Comparison of ENCODE assay signal across 8 cellular contexts in the genomic region with DNA sequence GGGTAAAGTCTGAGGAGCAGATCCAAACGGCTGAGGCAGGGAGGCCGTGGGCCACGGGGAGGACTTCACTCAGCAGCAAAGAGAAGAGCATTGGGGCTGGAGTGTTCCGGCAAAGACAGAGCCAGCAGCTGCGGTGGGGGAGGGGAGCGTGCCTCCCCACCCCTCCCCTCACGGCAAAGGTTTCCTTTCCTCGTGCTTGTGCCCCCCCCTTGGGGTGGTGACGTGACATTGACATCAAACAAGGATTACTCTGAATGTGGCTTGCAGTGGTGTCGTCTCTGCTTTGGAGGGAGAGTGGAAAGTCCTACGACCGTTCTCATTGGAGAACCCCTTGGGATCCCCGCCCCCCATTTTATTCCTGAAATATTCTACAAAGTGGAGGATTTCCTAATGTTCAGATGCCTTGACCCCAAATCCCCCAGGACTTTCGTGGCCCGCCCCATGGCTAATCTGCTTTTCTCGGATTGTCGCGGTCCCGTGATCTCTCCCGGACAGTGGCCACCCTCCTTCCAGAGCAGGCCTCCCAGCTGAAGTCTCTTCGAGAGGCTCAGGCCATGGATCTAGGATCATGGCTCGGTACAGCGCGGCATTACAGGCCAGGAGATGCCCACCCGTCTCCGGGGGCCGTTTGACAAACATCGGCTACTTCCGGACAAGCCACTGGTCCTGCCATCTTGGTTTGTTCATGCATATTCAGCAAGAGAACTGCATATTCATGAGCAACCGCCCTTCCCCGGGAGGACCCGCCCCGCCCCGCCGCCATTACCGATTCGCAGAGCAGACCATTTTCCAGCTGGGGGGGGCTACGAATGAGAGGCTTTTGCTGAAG. TPM values are rescaled to one million over a fixed set of nuclear protein-coding genes. Genes with fewer than 3 reads are reported as not detected.
A peak's percentile ranks its signal among the peaks of the same experiment; 100 is the strongest.
DNase-seq lines count a peak whose midpoint lies in the region; ATAC-seq and TF ChIP-seq lines count a peak whose summit lies in the region.

No MANE protein-coding gene starts in this region.

- H3K4me1 ChIP-seq in parathyroid adenoma (peaks cover 12% of the 10 kb centered on the region), tibial artery (peaks cover 0 to 55% (median 42%) of the 10 kb centered on the region in 4 donors)

- peak; percentile 38 for ATAC-seq in HG02840 (IDR thresholded peaks at IDR 0.05; ENCODE audit: low FRiP score, unreplicated experiment)

- WGBS in adipose tissue, 3 donors, result 0 to 1% (median 1%) methylated on average over 38 of the region's 38 CpGs

- peak; percentile 93 for DNase-seq in GM10266 (ENCODE audit: extremely low spot score)
- peak; percentile 67 for DNase-seq in NCI-H1436 treated with DMSO at 0.1 percent for 48 hours (lab: John Stamatoyannopoulos, UW)
- DNase-seq in SW480 (ENCODE audit: low spot score), result peak; percentile 95
- peak; percentile 98 for DNase-seq in cardiac septum (ENCODE audit: low spot score)
- DNase-seq in tibial artery, result peak; percentile 98

- TF ChIP-seq CTCF in GM10266 (IDR thresholded peaks at IDR 0.05; ENCODE audit: control insufficient read depth, insufficient read depth, low read depth, missing control alignments) (peak; percentile 15), parathyroid adenoma (IDR thresholded peaks at IDR 0.05) (no peak), tibial artery (IDR thresholded peaks at IDR 0.05) (no peak)

- intact Hi-C loops in cardiac septum (cut with DNase I) (loop anchor here (1.0 to 2.0 kb wide), 3 partner anchors 45 to 132 kb away; a partner anchor contains a TSS), tibial artery (cut with DNase I; ENCODE audit: low total_unique reads) (no loop called here)

- H3K27ac ChIP-seq in adipose tissue (ENCODE audit: low read depth, low read length), result peak overlapping the region; percentile 99
- H3K27ac ChIP-seq in parathyroid adenoma, result peak overlapping the region; percentile 98
- H3K27ac ChIP-seq in tibial artery, result peak overlapping the region; percentile 99 to 100

- peak overlapping the region; percentile 97 for H3K4me3 ChIP-seq in parathyroid adenoma (ENCODE audit: low read depth, low read length)
- H3K4me3 ChIP-seq in tibial artery, result peak overlapping the region; percentile 63 to 69

- H3K9me3 ChIP-seq in parathyroid adenoma (ENCODE audit: control insufficient read depth, low read length) (no peaks in the 10 kb centered on the region), tibial artery (no peaks in the 10 kb centered on the region)

- peak overlapping the region; percentile 80 for H2AFZ ChIP-seq in parathyroid adenoma

- peak overlapping the region; percentile 100 for H3K4me2 ChIP-seq in parathyroid adenoma (ENCODE audit: low read length)

- peak overlapping the region; percentile 57 for H3K9ac ChIP-seq in parathyroid adenoma

- no peaks in the 10 kb centered on the region for H3K27me3 ChIP-seq in parathyroid adenoma (ENCODE audit: control insufficient read depth, insufficient read depth, low read length)
- no peaks in the 10 kb centered on the region for H3K27me3 ChIP-seq in tibial artery

- H3K36me3 ChIP-seq in parathyroid adenoma (ENCODE audit: control insufficient read depth, insufficient read depth, low read length) (no peaks in the 10 kb centered on the region), tibial artery (no peaks in the 10 kb centered on the region)

- peaks cover 45% of the 10 kb centered on the region for H3K79me2 ChIP-seq in parathyroid adenoma

RNA-seq across cellular contexts. Expression of a gene that starts 0.7 kb away (rescaled TPM):
- polyA plus RNA-seq in adipose tissue, result 10 to 100 TPM; 20.9 to 35.4 (median 24.6) TPM
- total RNA-seq in cardiac septum, result 56.4 TPM

RNA-seq across cellular contexts. Expression of a gene that starts 2.2 kb away (rescaled TPM):
- polyA plus RNA-seq in adipose tissue, result not detected
- not detected for total RNA-seq in cardiac septum

RNA-seq across cellular contexts. Expression of a gene that starts 4.0 kb away (rescaled TPM):
- 10 to 100 TPM; 17.4 to 45.0 (median 32.9) TPM for polyA plus RNA-seq in adipose tissue
- 69.4 TPM for total RNA-seq in cardiac septum

RNA-seq across cellular contexts. Expression of a gene that starts 38.6 kb away (rescaled TPM):
- 10 to 100 TPM in 2 of 3 donors, 1 to 10 TPM in 1; 5.0 to 14.2 (median 12.7) TPM for polyA plus RNA-seq in adipose tissue
- 9.9 TPM for total RNA-seq in cardiac septum

RNA-seq across cellular contexts. Expression of a gene that starts 44.1 kb away (rescaled TPM):
- 1 to 10 TPM in 1 of 3 donors, under 1 TPM in 2; 0.28 to 4.6 (median 0.86) TPM for polyA plus RNA-seq in adipose tissue
- 3.9 TPM for total RNA-seq in cardiac septum

Comparison
In these comparisons a context has a peak if more than half of its experiments do, and no peak if none do; other contexts are left out.
1. Peak in every context shown above with its lines: DNase-seq, ATAC-seq, H3K4me3 ChIP-seq and H3K27ac ChIP-seq.